In the genomic region with DNA sequence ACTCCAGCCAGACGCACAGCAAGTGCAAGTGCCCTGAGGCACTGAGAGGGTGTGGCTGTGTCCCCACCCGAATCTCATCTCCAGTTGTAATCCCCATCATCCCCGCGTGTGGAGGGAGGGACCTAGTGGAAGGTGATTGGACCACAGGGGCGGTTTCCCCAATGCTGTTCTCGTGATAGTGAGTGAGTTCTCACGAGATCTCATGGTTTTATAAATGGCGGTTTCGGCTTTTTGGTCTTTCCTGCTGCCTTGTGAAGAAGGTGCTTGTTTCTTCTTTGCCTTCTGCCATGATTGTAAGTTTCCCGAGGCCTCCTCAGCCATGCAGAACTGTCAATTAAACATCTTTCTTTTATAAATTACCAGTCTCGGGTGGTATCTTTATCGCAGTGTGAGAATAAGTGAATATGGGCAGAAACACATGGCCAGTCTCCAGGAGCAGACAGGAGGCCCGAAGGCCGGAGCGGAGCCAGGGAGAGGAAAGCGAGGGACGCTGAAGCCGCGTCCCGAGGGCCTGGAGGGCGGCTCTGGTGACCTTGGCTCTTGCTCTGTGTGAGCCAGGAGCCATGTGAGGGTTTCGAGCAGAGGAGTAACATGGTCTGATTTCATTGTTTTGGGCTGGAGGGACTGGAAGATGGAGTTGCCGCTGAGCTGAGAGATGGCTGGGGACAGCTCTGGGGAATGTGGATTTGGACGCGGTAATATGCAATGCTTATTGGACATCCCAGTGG, we compare ENCODE assay signal across 16 cellular contexts.
DNase-seq lines count a peak whose midpoint lies in the region; ATAC-seq and TF ChIP-seq lines count a peak whose summit lies in the region.
"Had no signal": no experiment of that assay in that cellular context is flagged by ENCODE, and none has a peak within 500 bp of the region (broad histone marks: within the 10 kb centered on the region; RNA-seq: fewer than 3 reads in every experiment).

No MANE protein-coding gene starts in this region.

- no peaks in the 10 kb centered on the region for H3K9me3 ChIP-seq in HCT116 (ENCODE audit: control insufficient read depth in 1 of 2, insufficient read depth in 1 of 2, low read depth in 1 of 2, low read length in 2 of 2)
- H3K9me3 ChIP-seq: A549, BE2C had no signal

- H3K79me2 ChIP-seq in HCT116 (ENCODE audit: insufficient read depth, low read length) = no peaks in the 10 kb centered on the region

- no peak overlapping the region for H3K27ac Mint-ChIP-seq in glutamatergic neuron (ENCODE audit: unreplicated experiment)

- intact Hi-C loops in HCT116 (cut with micrococcal nuclease) = no loop called here

- RAD21 ChIA-PET in HCT116 (lab: Charles Lee; ENCODE audit: low non-redundant PET in 1 of 2, low total read pairs in 2 of 2, uncharacterized antibody in 2 of 2, unreplicated experiment in 2 of 2) = no interaction called here

- H3K36me3 ChIP-seq in HCT116 (ENCODE audit: control insufficient read depth in 1 of 2, insufficient read depth in 2 of 2, low read length in 2 of 2) = no peaks in the 10 kb centered on the region
- H3K36me3 ChIP-seq: BE2C had no signal

- TF ChIP-seq CTCF in HCT116 (IDR thresholded peaks at IDR 0.05 in 2 of 3, conservative IDR thresholded peaks at IDR 0.05 in 1 of 3; ENCODE audit: borderline replicate concordance in 1 of 3, insufficient read depth in 1 of 3, low read depth in 2 of 3, low read length in 2 of 3) = no peak
- TF ChIP-seq CTCF in omental fat pad (IDR thresholded peaks at IDR 0.05) = no peak
- no peak for TF ChIP-seq CTCF in glutamatergic neuron (IDR thresholded peaks at IDR 0.05; ENCODE audit: partially characterized antibody, unreplicated experiment)
- no peak for TF ChIP-seq CTCF in GM20000 (IDR thresholded peaks at IDR 0.05; ENCODE audit: extremely low read depth, missing control alignments)

- no peak for TF ChIP-seq RAD21 in HCT116 (IDR thresholded peaks at IDR 0.05; ENCODE audit: low read depth)

- no peak overlapping the region for H3K4me3 ChIP-seq in HCT116 (replicated peaks in 1 of 2; ENCODE audit: low read depth in 1 of 2, low read length in 2 of 2)
- H3K4me3 ChIP-seq: A549 had no signal

- H3K27me3 ChIP-seq in HCT116 (ENCODE audit: insufficient read depth, low read length) = peaks cover 10% of the 10 kb centered on the region
- H3K27me3 ChIP-seq: BE2C had no signal

- H3K36me3 Mint-ChIP-seq in glutamatergic neuron (ENCODE audit: unreplicated experiment) = no peaks in the 10 kb centered on the region
- H3K36me3 Mint-ChIP-seq: CD4-positive, alpha-beta memory T cell had no signal

- no peaks in the 10 kb centered on the region for H3K4me1 ChIP-seq in HCT116 (ENCODE audit: control insufficient read depth in 1 of 2, insufficient read depth in 2 of 2, low read length in 2 of 2)
- H3K4me1 ChIP-seq: A549, BE2C had no signal

- no TSS peak for BruUV-seq in HCT116 (replicated peaks; lab: Mats Ljungman, UMichigan)

- H3K27ac ChIP-seq in HCT116 (ENCODE audit: low read depth, low read length) = no peak overlapping the region
- H3K27ac ChIP-seq: A549, C4-2B had no signal

- H3K4me1 Mint-ChIP-seq in glutamatergic neuron (ENCODE audit: low read depth, unreplicated experiment) = no peaks in the 10 kb centered on the region
- H3K4me1 Mint-ChIP-seq: CD4-positive, alpha-beta memory T cell had no signal

- ATAC-seq in HCT116 = peak; percentile 44; the same call in 1 of the 2 replicates
- peak; percentile 21 for ATAC-seq in omental fat pad (ENCODE audit: low FRiP score)
- ATAC-seq in GM19455 (IDR thresholded peaks at IDR 0.05; ENCODE audit: unreplicated experiment) = no peak
- ATAC-seq: A549, HepG2 had no signal

- peaks cover 14% of the 10 kb centered on the region for H3K9me3 Mint-ChIP-seq in glutamatergic neuron (ENCODE audit: unreplicated experiment)

- no peak overlapping the region for H3K9ac ChIP-seq in HCT116 (ENCODE audit: low read length)

- no peak overlapping the region for H3K4me3 Mint-ChIP-seq in glutamatergic neuron (ENCODE audit: unreplicated experiment)
- H3K4me3 Mint-ChIP-seq: CD4-positive, alpha-beta memory T cell had no signal

- peaks cover 2% of the 10 kb centered on the region for H3K27me3 Mint-ChIP-seq in glutamatergic neuron (ENCODE audit: unreplicated experiment)

- TF ChIP-seq POLR2A in HCT116 (IDR thresholded peaks at IDR 0.05; ENCODE audit: borderline replicate concordance, extremely low read depth, insufficient read depth, insufficient read length) = no peak

- POLR2A ChIA-PET in HCT116 (lab: Charles Lee) = no interaction called here

- H3K9me2 ChIP-seq in HCT116 (ENCODE audit: insufficient read depth) = no peaks in the 10 kb centered on the region

- CTCF ChIA-PET in HCT116 (lab: Charles Lee) = no interaction called here

- H2AFZ ChIP-seq in HCT116 (ENCODE audit: low read depth, low read length, poor library complexity, severe bottlenecking) = no peak overlapping the region

- no peak for DNase-seq in HCT116 (ENCODE audit: low read depth, low spot score)
- peak; percentile 18 for DNase-seq in RPMI7951 (ENCODE audit: low read depth)
- DNase-seq in omental fat pad (ENCODE audit: low spot score) = no peak
- DNase-seq in stimulated activated CD4-positive, alpha-beta T cell treated with anti-CD3 and anti-CD28 coated beads, Interleukin-2, amount 100 ng/mL, for 24 hours = no peak
- no peak for DNase-seq in glutamatergic neuron
- DNase-seq in GM20000 (ENCODE audit: low spot score) = no peak
- DNase-seq: BE2C; CD4-positive, alpha-beta memory T cell; COR-L47; DMS153; DMS79 treated with DMSO at 0.1 percent for 48 hours; GDM1 had no signal

- H4K20me1 ChIP-seq in HCT116 (ENCODE audit: insufficient read depth) = no peaks in the 10 kb centered on the region

- H3K4me2 ChIP-seq in HCT116 (ENCODE audit: low read length) = no peak overlapping the region
- H3K4me2 ChIP-seq: A549 had no signal

TF ChIP-seq in HCT116, 20 proteins besides CTCF, POLR2A, EP300 and RAD21:
- TF ChIP-seq SP1 (IDR thresholded peaks at IDR 0.05; ENCODE audit: low read depth) (no peak), EZH2 (IDR thresholded peaks at IDR 0.05) (no peak), SIN3A (IDR thresholded peaks at IDR 0.05; ENCODE audit: low read depth) (no peak), TCF7L2 (IDR thresholded peaks at IDR 0.05; ENCODE audit: borderline replicate concordance, extremely low read depth, insufficient read depth, insufficient read length) (no peak), JUND (IDR thresholded peaks at IDR 0.05) (no peak), ZNF274 (IDR thresholded peaks at IDR 0.05; ENCODE audit: low read depth, low read length) (no peak), POLR2AphosphoS5 (IDR thresholded peaks at IDR 0.05; ENCODE audit: low read depth, low read length) (no peak), CBX3 (IDR thresholded peaks at IDR 0.05; ENCODE audit: low read depth) (no peak), SRF (IDR thresholded peaks at IDR 0.05; ENCODE audit: low read depth) (no peak), YY1 (IDR thresholded peaks at IDR 0.05; ENCODE audit: extremely low read depth, insufficient replicate concordance, low read depth, low read length) (no peak)
- TF ChIP-seq, protein P1, sequence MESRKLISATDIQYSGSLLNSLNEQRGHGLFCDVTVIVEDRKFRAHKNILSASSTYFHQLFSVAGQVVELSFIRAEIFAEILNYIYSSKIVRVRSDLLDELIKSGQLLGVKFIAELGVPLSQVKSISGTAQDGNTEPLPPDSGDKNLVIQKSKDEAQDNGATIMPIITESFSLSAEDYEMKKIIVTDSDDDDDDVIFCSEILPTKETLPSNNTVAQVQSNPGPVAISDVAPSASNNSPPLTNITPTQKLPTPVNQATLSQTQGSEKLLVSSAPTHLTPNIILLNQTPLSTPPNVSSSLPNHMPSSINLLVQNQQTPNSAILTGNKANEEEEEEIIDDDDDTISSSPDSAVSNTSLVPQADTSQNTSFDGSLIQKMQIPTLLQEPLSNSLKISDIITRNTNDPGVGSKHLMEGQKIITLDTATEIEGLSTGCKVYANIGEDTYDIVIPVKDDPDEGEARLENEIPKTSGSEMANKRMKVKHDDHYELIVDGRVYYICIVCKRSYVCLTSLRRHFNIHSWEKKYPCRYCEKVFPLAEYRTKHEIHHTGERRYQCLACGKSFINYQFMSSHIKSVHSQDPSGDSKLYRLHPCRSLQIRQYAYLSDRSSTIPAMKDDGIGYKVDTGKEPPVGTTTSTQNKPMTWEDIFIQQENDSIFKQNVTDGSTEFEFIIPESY (IDR thresholded peaks at IDR 0.05; ENCODE audit: extremely low read depth, insufficient replicate concordance, low read length) = no peak
- TF ChIP-seq, protein P2, sequence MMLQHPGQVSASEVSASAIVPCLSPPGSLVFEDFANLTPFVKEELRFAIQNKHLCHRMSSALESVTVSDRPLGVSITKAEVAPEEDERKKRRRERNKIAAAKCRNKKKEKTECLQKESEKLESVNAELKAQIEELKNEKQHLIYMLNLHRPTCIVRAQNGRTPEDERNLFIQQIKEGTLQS (IDR thresholded peaks at IDR 0.05) = no peak
- TF ChIP-seq, protein P3, sequence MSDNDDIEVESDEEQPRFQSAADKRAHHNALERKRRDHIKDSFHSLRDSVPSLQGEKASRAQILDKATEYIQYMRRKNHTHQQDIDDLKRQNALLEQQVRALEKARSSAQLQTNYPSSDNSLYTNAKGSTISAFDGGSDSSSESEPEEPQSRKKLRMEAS (IDR thresholded peaks at IDR 0.05) = no peak
